ENCODE assay signal across 12 cellular contexts in genomic region chr3:108546249-108546648, GRCh38. TPM values are rescaled to one million over a fixed set of nuclear protein-coding genes. Genes with fewer than 3 reads are reported as not detected.
DNase-seq lines count a peak whose midpoint lies in the region; ATAC-seq and TF ChIP-seq lines count a peak whose summit lies in the region.
"Had no signal": no experiment of that assay in that cellular context is flagged by ENCODE, and none has a peak within 500 bp of the region (broad histone marks: within the 10 kb centered on the region; RNA-seq: fewer than 3 reads in every experiment).

No MANE protein-coding gene starts in this region.

- H3K36me3 Mint-ChIP-seq in effector memory CD8-positive, alpha-beta T cell (ENCODE audit: insufficient read depth), result peaks cover 4% of the 10 kb centered on the region
- H3K36me3 Mint-ChIP-seq in activated T-helper 1 cell treated with anti-CD3 and anti-CD28 coated beads, Interleukin-12 subunit alpha, Interleukin-12 subunit beta, Interleukin-2, Interleukin-4 antibody, amounts not matched to agents 30 ng/mL and 10 ng/mL and 1 ng/mL, durations not matched to agents 14 hours and 24 hours and 36 hours (ENCODE audit: low read depth), result peaks cover 27% of the 10 kb centered on the region

- TF ChIP-seq CTCF in gastrocnemius medialis (IDR thresholded peaks at IDR 0.05 in 4 of 5, conservative IDR thresholded peaks at IDR 0.05 in 1 of 5) (no peak), foreskin fibroblast (IDR thresholded peaks at IDR 0.05; ENCODE audit: low read depth, low read length) (no peak)

- peak overlapping the region; percentile 63 to 78 for H3K4me3 Mint-ChIP-seq in effector memory CD8-positive, alpha-beta T cell
- H3K4me3 Mint-ChIP-seq in activated T-helper 1 cell treated with anti-CD3 and anti-CD28 coated beads, Interleukin-12 subunit alpha, Interleukin-12 subunit beta, Interleukin-2, Interleukin-4 antibody, amounts not matched to agents 30 ng/mL and 10 ng/mL and 1 ng/mL, durations not matched to agents 14 hours and 24 hours and 36 hours, result no peak overlapping the region
- H3K4me3 Mint-ChIP-seq: activated naive CD8-positive, alpha-beta T cell treated with anti-CD3 and anti-CD28 coated beads, Interleukin-2, amount 50 U/mL, for 24 hours had no signal

- no peaks in the 10 kb centered on the region for H3K36me3 ChIP-seq in gastrocnemius medialis

- peak overlapping the region in 3 of 4 donors; percentile 3 to 7 (median 5) for H3K4me3 ChIP-seq in gastrocnemius medialis
- no peak overlapping the region for H3K4me3 ChIP-seq in foreskin fibroblast (ENCODE audit: low read depth in 1 of 2, low read length in 2 of 2)
- H3K4me3 ChIP-seq: testis had no signal

- no peaks in the 10 kb centered on the region for H3K9me3 Mint-ChIP-seq in effector memory CD8-positive, alpha-beta T cell
- H3K9me3 Mint-ChIP-seq in activated T-helper 1 cell treated with anti-CD3 and anti-CD28 coated beads, Interleukin-12 subunit alpha, Interleukin-12 subunit beta, Interleukin-2, Interleukin-4 antibody, amounts not matched to agents 30 ng/mL and 10 ng/mL and 1 ng/mL, durations not matched to agents 14 hours and 24 hours and 36 hours, result no peaks in the 10 kb centered on the region
- H3K9me3 Mint-ChIP-seq: activated naive CD8-positive, alpha-beta T cell treated with anti-CD3 and anti-CD28 coated beads, Interleukin-2, amount 50 U/mL, for 24 hours had no signal

- intact Hi-C loops in gastrocnemius medialis (cut with DNase I; ENCODE audit: low total_unique reads), result no loop called here
- intact Hi-C loops in activated T-helper 1 cell treated with anti-CD3 and anti-CD28 coated beads, Interleukin-12 subunit alpha, Interleukin-12 subunit beta, Interleukin-2, Interleukin-4 antibody, amounts not matched to agents 30 ng/mL and 10 ng/mL and 1 ng/mL, durations not matched to agents 14 hours and 24 hours and 36 hours (cut with micrococcal nuclease), result no loop called here

- no peaks in the 10 kb centered on the region for H3K27me3 ChIP-seq in gastrocnemius medialis
- H3K27me3 ChIP-seq: esophagus squamous epithelium, testis had no signal

- peaks cover 10 to 13% of the 10 kb centered on the region in 2 donors for H3K4me1 Mint-ChIP-seq in effector memory CD8-positive, alpha-beta T cell (ENCODE audit: low read depth in 2 of 2)
- peaks cover 13% of the 10 kb centered on the region for H3K4me1 Mint-ChIP-seq in activated T-helper 1 cell treated with anti-CD3 and anti-CD28 coated beads, Interleukin-12 subunit alpha, Interleukin-12 subunit beta, Interleukin-2, Interleukin-4 antibody, amounts not matched to agents 30 ng/mL and 10 ng/mL and 1 ng/mL, durations not matched to agents 14 hours and 24 hours and 36 hours (ENCODE audit: low read depth)

- ATAC-seq in HG03439 (IDR thresholded peaks at IDR 0.05; ENCODE audit: unreplicated experiment), result peak; percentile 49
- peak; percentile 48 for ATAC-seq in effector memory CD8-positive, alpha-beta T cell (replicated peaks)
- no peak for ATAC-seq in gastrocnemius medialis
- ATAC-seq: activated naive CD8-positive, alpha-beta T cell treated with anti-CD3 and anti-CD28 coated beads, Interleukin-2, amount 50 U/mL, for 24 hours had no signal

- TF ChIP-seq POLR2A in gastrocnemius medialis (IDR thresholded peaks at IDR 0.05), result no peak

- H3K9me3 ChIP-seq in gastrocnemius medialis, result no peaks in the 10 kb centered on the region
- H3K9me3 ChIP-seq: esophagus squamous epithelium, testis had no signal

- H3K4me1 ChIP-seq in gastrocnemius medialis, result peaks cover 0 to 7% of the 10 kb centered on the region in 2 donors
- H3K4me1 ChIP-seq: esophagus squamous epithelium had no signal

- no peak overlapping the region for H3K27ac ChIP-seq in gastrocnemius medialis
- H3K27ac ChIP-seq: esophagus squamous epithelium, testis had no signal

- peak overlapping the region; percentile 83 to 92 for H3K27ac Mint-ChIP-seq in effector memory CD8-positive, alpha-beta T cell
- no peak overlapping the region for H3K27ac Mint-ChIP-seq in activated T-helper 1 cell treated with anti-CD3 and anti-CD28 coated beads, Interleukin-12 subunit alpha, Interleukin-12 subunit beta, Interleukin-2, Interleukin-4 antibody, amounts not matched to agents 30 ng/mL and 10 ng/mL and 1 ng/mL, durations not matched to agents 14 hours and 24 hours and 36 hours
- H3K27ac Mint-ChIP-seq: activated naive CD8-positive, alpha-beta T cell treated with anti-CD3 and anti-CD28 coated beads, Interleukin-2, amount 50 U/mL, for 24 hours had no signal

- H3K27me3 Mint-ChIP-seq in effector memory CD8-positive, alpha-beta T cell, result no peaks in the 10 kb centered on the region
- H3K27me3 Mint-ChIP-seq in activated T-helper 1 cell treated with anti-CD3 and anti-CD28 coated beads, Interleukin-12 subunit alpha, Interleukin-12 subunit beta, Interleukin-2, Interleukin-4 antibody, amounts not matched to agents 30 ng/mL and 10 ng/mL and 1 ng/mL, durations not matched to agents 14 hours and 24 hours and 36 hours (ENCODE audit: insufficient read depth), result no peaks in the 10 kb centered on the region
- H3K27me3 Mint-ChIP-seq: activated naive CD8-positive, alpha-beta T cell treated with anti-CD3 and anti-CD28 coated beads, Interleukin-2, amount 50 U/mL, for 24 hours had no signal

- in situ Hi-C loops in gastrocnemius medialis (cut with MboI; ENCODE audit: low sequenced_read_pairs in 4 of 4) (no loop called here), ACHN (cut with HindIII; ENCODE audit: low pct_ligation_motif_present, low pct_unique_long_range_greater_than_20kb, low sequenced_read_pairs) (no loop called here)

- DNase-seq in NCI-H1436 treated with DMSO at 0.1 percent for 48 hours (lab: John Stamatoyannopoulos, UW) (peak; percentile 27), NCI-H1436 (lab: John Stamatoyannopoulos, UW) (no peak), gastrocnemius medialis (no peak), ACHN (no peak), foreskin fibroblast (no peak)
- no peak for DNase-seq in effector memory CD8-positive, alpha-beta T cell
- DNase-seq in activated T-helper 1 cell treated with anti-CD3 and anti-CD28 coated beads, Interleukin-12 subunit alpha, Interleukin-12 subunit beta, Interleukin-2, Interleukin-4 antibody, amounts not matched to agents 30 ng/mL and 10 ng/mL and 1 ng/mL, durations not matched to agents 14 hours and 24 hours and 36 hours (ENCODE audit: low spot score), result no peak
- DNase-seq: 8988T; activated naive CD8-positive, alpha-beta T cell treated with anti-CD3 and anti-CD28 coated beads, Interleukin-2, amount 50 U/mL, for 24 hours; esophagus squamous epithelium; testis had no signal

RNA-seq across cellular contexts. Expression of gene MYH15, which starts 35.9 kb away (rescaled TPM):
- under 1 TPM in 3 of 4 donors, not detected in 1; 0.10 to 0.27 (median 0.13) TPM for total RNA-seq in gastrocnemius medialis
- 0.10 and 0.12 TPM in 2 replicates for total RNA-seq in activated T-helper 1 cell treated with anti-CD3 and anti-CD28 coated beads, Interleukin-12 subunit alpha, Interleukin-12 subunit beta, Interleukin-2, Interleukin-4 antibody, amounts not matched to agents 30 ng/mL and 10 ng/mL and 1 ng/mL, durations not matched to agents 14 hours and 24 hours and 36 hours

RNA-seq across cellular contexts. Expression of gene CIP2A, which starts 43.0 kb away (rescaled TPM):
- 1 to 10 TPM in 2 of 4 donors, under 1 TPM in 2; 0.61 to 1.9 (median 0.96) TPM for total RNA-seq in gastrocnemius medialis
- 49.7 and 54.0 TPM in 2 replicates for total RNA-seq in activated T-helper 1 cell treated with anti-CD3 and anti-CD28 coated beads, Interleukin-12 subunit alpha, Interleukin-12 subunit beta, Interleukin-2, Interleukin-4 antibody, amounts not matched to agents 30 ng/mL and 10 ng/mL and 1 ng/mL, durations not matched to agents 14 hours and 24 hours and 36 hours

RNA-seq across cellular contexts. Expression of gene DZIP3, which starts 43.3 kb away (rescaled TPM):
- total RNA-seq in gastrocnemius medialis, result 1 to 10 TPM; 3.4 to 7.8 (median 5.7) TPM
- 5.0 and 5.2 TPM in 2 replicates for total RNA-seq in activated T-helper 1 cell treated with anti-CD3 and anti-CD28 coated beads, Interleukin-12 subunit alpha, Interleukin-12 subunit beta, Interleukin-2, Interleukin-4 antibody, amounts not matched to agents 30 ng/mL and 10 ng/mL and 1 ng/mL, durations not matched to agents 14 hours and 24 hours and 36 hours

Comparison
In these comparisons a context has a peak if more than half of its experiments do, and no peak if none do; other contexts are left out.
1. ATAC-seq: peak in HG03439 (single experiment) and effector memory CD8-positive, alpha-beta T cell (single experiment); none in gastrocnemius medialis (0 of 2).
2. H3K4me3 ChIP-seq: peak in gastrocnemius medialis (3 of 4); none in foreskin fibroblast (0 of 2).
3. RNA of gene CIP2A, which starts 43.0 kb away (total RNA-seq): 49.7 to 54.0 TPM in activated T-helper 1 cell treated with anti-CD3 and anti-CD28 coated beads, Interleukin-12 subunit alpha, Interleukin-12 subunit beta, Interleukin-2, Interleukin-4 antibody, amounts not matched to agents 30 ng/mL and 10 ng/mL and 1 ng/mL, durations not matched to agents 14 hours and 24 hours and 36 hours; 0.61 to 1.9 TPM in gastrocnemius medialis; every median in the first group is over 10 times any median in the second.